Comparison of ENCODE assay signal across 8 cellular contexts in genomic region chr6:30060982-30061765, GRCh38. TPM values are rescaled to one million over a fixed set of nuclear protein-coding genes. Genes with fewer than 3 reads are reported as not detected.
DNase-seq lines count a peak whose midpoint lies in the region; ATAC-seq and TF ChIP-seq lines count a peak whose summit lies in the region.

A gene with protein sequence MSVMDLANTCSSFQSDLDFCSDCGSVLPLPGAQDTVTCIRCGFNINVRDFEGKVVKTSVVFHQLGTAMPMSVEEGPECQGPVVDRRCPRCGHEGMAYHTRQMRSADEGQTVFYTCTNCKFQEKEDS (plus strand): TSS chr6:30061265. CDS start chr6:30061525, 260 bp downstream.

- ATAC-seq in HG03439 (IDR thresholded peaks at IDR 0.05; ENCODE audit: unreplicated experiment), result peak; percentile 86
- peak; percentile 88 for ATAC-seq in activated CD4-positive, alpha-beta T cell treated with anti-CD3 and anti-CD28 coated beads for 36 hours

- H3K4me1 Mint-ChIP-seq in activated CD4-positive, alpha-beta T cell treated with anti-CD3 and anti-CD28 coated beads for 36 hours, result peaks cover 42% of the 10 kb centered on the region

- CTCF ChIA-PET in activated CD4-positive, alpha-beta T cell treated with anti-CD3 and anti-CD28 coated beads for 36 hours (lab: Charles Lee), result interaction anchor here (0.7 to 3.9 kb wide), 9 partner anchors 14 to 308 kb away, joined by 3 to 21 read pairs (median 4); no protein-coding TSS in a partner anchor

- H3K4me3 Mint-ChIP-seq in activated CD4-positive, alpha-beta T cell treated with anti-CD3 and anti-CD28 coated beads for 36 hours, result peak within 1 kb of the TSS; percentile 94

- intact Hi-C loops in activated CD4-positive, alpha-beta T cell treated with anti-CD3 and anti-CD28 coated beads for 36 hours (cut with DNase I, micrococcal nuclease), result loop anchor here (1.0 to 10.0 kb wide), 7 partner anchors 41 to 624 kb away; partner anchors contain the start of genes HLA-F (in 1 of the 2), PPP1R18 (in 1 of the 2), TRIM26 (in 1 of the 2) and TRIM39 (in 1 of the 2)

- H3K36me3 Mint-ChIP-seq in activated CD4-positive, alpha-beta T cell treated with anti-CD3 and anti-CD28 coated beads for 36 hours (ENCODE audit: low read depth), result peaks cover 32% of the 10 kb centered on the region

- H3K27me3 Mint-ChIP-seq in activated CD4-positive, alpha-beta T cell treated with anti-CD3 and anti-CD28 coated beads for 36 hours, result no peaks in the 10 kb centered on the region

- no peaks in the 10 kb centered on the region for H3K27me3 ChIP-seq in kidney epithelial cell (ENCODE audit: control insufficient read depth, insufficient read depth, low read length)

- no peak for TF ChIP-seq CTCF in AG10803 (conservative IDR thresholded peaks at IDR 0.05; ENCODE audit: low read length)
- TF ChIP-seq CTCF in choroid plexus epithelial cell (conservative IDR thresholded peaks at IDR 0.05; ENCODE audit: low read depth, low read length), result no peak
- TF ChIP-seq CTCF in kidney epithelial cell (IDR thresholded peaks at IDR 0.05; ENCODE audit: insufficient read depth, low read length, poor library complexity, severe bottlenecking), result no peak

- DNase-seq in AG10803 (ENCODE audit: low read depth) (peak; percentile 94), NCI-H524 (lab: John Stamatoyannopoulos, UW) (peak; percentile 92 to 95), choroid plexus epithelial cell (ENCODE audit: low read depth) (peak; percentile 96), kidney epithelial cell (ENCODE audit: low read depth) (peak; percentile 82)
- peak; percentile 92 for DNase-seq in activated CD4-positive, alpha-beta T cell treated with anti-CD3 and anti-CD28 coated beads for 36 hours
- DNase-seq in stimulated activated CD4-positive, alpha-beta T cell treated with anti-CD3 and anti-CD28 coated beads, Interleukin-15, amount 100 ng/mL, for 48 hours (ENCODE audit: low read depth in 2 of 2), result peak; percentile 81 to 83

- H3K4me3 ChIP-seq in AG10803 (ENCODE audit: low read length) (peak within 1 kb of the TSS; percentile 95), choroid plexus epithelial cell (ENCODE audit: low read depth, low read length) (peak within 1 kb of the TSS; percentile 86), kidney epithelial cell (ENCODE audit: low read depth, low read length) (peak within 1 kb of the TSS; percentile 82)

- TF ChIP-seq POLR2A in GM19099 (IDR thresholded peaks at IDR 0.05; ENCODE audit: extremely low read depth, insufficient read length, low read depth), result peak; percentile 91

- H3K9me3 Mint-ChIP-seq in activated CD4-positive, alpha-beta T cell treated with anti-CD3 and anti-CD28 coated beads for 36 hours (ENCODE audit: low read depth), result peaks cover 3% of the 10 kb centered on the region

- H3K27ac Mint-ChIP-seq in activated CD4-positive, alpha-beta T cell treated with anti-CD3 and anti-CD28 coated beads for 36 hours, result peak within 1 kb of the TSS; percentile 98

- no peaks in the 10 kb centered on the region for H3K36me3 ChIP-seq in kidney epithelial cell (ENCODE audit: control insufficient read depth, insufficient read depth, low read length)

- POLR2A ChIA-PET in activated CD4-positive, alpha-beta T cell treated with anti-CD3 and anti-CD28 coated beads for 36 hours (lab: Charles Lee), result interaction anchor here (0.7 to 2.9 kb wide), 4 partner anchors 10 to 265 kb away, joined by 3 to 7 read pairs (median 4); partner anchors contain the start of gene TRIM39

RNA-seq across cellular contexts. Expression of the gene that starts here (rescaled TPM):
- 10 to 100 TPM; 38.2 to 65.0 TPM for total RNA-seq in activated CD4-positive, alpha-beta T cell treated with anti-CD3 and anti-CD28 coated beads for 36 hours
- total RNA-seq in kidney epithelial cell, result 29.9 and 33.3 TPM in 2 replicates

Comparison
In these comparisons a context has a peak if more than half of its experiments do, and no peak if none do; other contexts are left out.
1. Peak in every context shown above with its lines: DNase-seq, ATAC-seq and H3K4me3 ChIP-seq.